11 cellular contexts compared by ENCODE assay signal in genomic region chr20:19943021-19943659, GRCh38.
DNase-seq lines count a peak whose midpoint lies in the region; ATAC-seq and TF ChIP-seq lines count a peak whose summit lies in the region.
"Had no signal": no experiment of that assay in that cellular context is flagged by ENCODE, and none has a peak within 500 bp of the region (broad histone marks: within the 10 kb centered on the region; RNA-seq: fewer than 3 reads in every experiment).

No MANE protein-coding gene starts in this region.

- H3K4me3 ChIP-seq in heart left ventricle, result no peak overlapping the region

- H3K27me3 ChIP-seq in heart left ventricle, result no peaks in the 10 kb centered on the region

- 62 to 73% (median 69%) methylated on average over 9 of the region's 9 CpGs for WGBS in heart left ventricle, 4 donors

- H3K4me1 ChIP-seq in heart left ventricle, result peaks cover 12 to 100% (median 81%) of the 10 kb centered on the region in 12 donors

- H3K27ac ChIP-seq in heart left ventricle, result peak overlapping the region in 11 of 12 donors; percentile 13 to 82 (median 58)

- no peaks in the 10 kb centered on the region for H3K9me3 ChIP-seq in heart left ventricle

- TF ChIP-seq CTCF in CD14-positive monocyte (IDR thresholded peaks at IDR 0.05) (no peak), heart left ventricle (IDR thresholded peaks at IDR 0.05) (no peak)

- peak overlapping the region; percentile 94 to 98 (median 97) for H3K27ac Mint-ChIP-seq in CD14-positive monocyte
- H3K27ac Mint-ChIP-seq in stimulated activated naive CD8-positive, alpha-beta T cell treated with anti-CD3 and anti-CD28 coated beads, Interleukin-15, amount 100 ng/mL, for 72 hours, result no peak overlapping the region
- H3K27ac Mint-ChIP-seq: activated B cell treated with CpG ODN at 0.5 μM for 24 hours had no signal

- no peak for TF ChIP-seq POLR2A in heart left ventricle (IDR thresholded peaks at IDR 0.05)

- H3K36me3 Mint-ChIP-seq in CD14-positive monocyte, result peaks cover 61 to 78% of the 10 kb centered on the region in 2 donors

- DNase-seq in CD14-positive monocyte (ENCODE audit: low spot score) (peak; percentile 72), SKM-1 treated with dmso at 0.1 percent for 144 hours (lab: John Stamatoyannopoulos, UW; ENCODE audit: unreplicated experiment) (peak; percentile 90), heart left ventricle (no peak), putamen (ENCODE audit: low spot score) (peak; percentile 63), NCI-H82 (lab: John Stamatoyannopoulos, UW) (no peak)
- DNase-seq in stimulated activated naive CD8-positive, alpha-beta T cell treated with anti-CD3 and anti-CD28 coated beads, Interleukin-15, amount 100 ng/mL, for 72 hours, result no peak
- DNase-seq in central memory CD4-positive, alpha-beta T cell, result no peak
- DNase-seq: activated B cell treated with CpG ODN at 0.5 μM for 24 hours; NCI-H1105; stimulated activated CD4-positive, alpha-beta T cell treated with anti-CD3 and anti-CD28 coated beads, Interleukin-1b, Interleukin-23, amount 100 ng/mL, for 48 hours had no signal

- H3K27me3 Mint-ChIP-seq in CD14-positive monocyte (ENCODE audit: low read depth in 3 of 3), result peaks cover 0 to 2% (median 2%) of the 10 kb centered on the region in 3 donors
- H3K27me3 Mint-ChIP-seq in stimulated activated naive CD8-positive, alpha-beta T cell treated with anti-CD3 and anti-CD28 coated beads, Interleukin-15, amount 100 ng/mL, for 72 hours, result peaks cover 68% of the 10 kb centered on the region

- H3K36me3 ChIP-seq in heart left ventricle, result peaks cover 0 to 58% (median 19%) of the 10 kb centered on the region in 9 donors

- ATAC-seq in heart left ventricle, result peak in 2 of 4 donors; percentile 8 to 14
- ATAC-seq in GM18909 (IDR thresholded peaks at IDR 0.05; ENCODE audit: poor library complexity, unreplicated experiment), result no peak
- no peak for ATAC-seq in stimulated activated naive CD8-positive, alpha-beta T cell treated with anti-CD3 and anti-CD28 coated beads, Interleukin-15, amount 100 ng/mL, for 72 hours

- peaks cover 73% of the 10 kb centered on the region for H3K4me1 Mint-ChIP-seq in CD14-positive monocyte
- peaks cover 2% of the 10 kb centered on the region for H3K4me1 Mint-ChIP-seq in stimulated activated naive CD8-positive, alpha-beta T cell treated with anti-CD3 and anti-CD28 coated beads, Interleukin-15, amount 100 ng/mL, for 72 hours

- peaks cover 0 to 5% (median 2%) of the 10 kb centered on the region in 7 donors for H3K9me3 Mint-ChIP-seq in CD14-positive monocyte
- no peaks in the 10 kb centered on the region for H3K9me3 Mint-ChIP-seq in stimulated activated naive CD8-positive, alpha-beta T cell treated with anti-CD3 and anti-CD28 coated beads, Interleukin-15, amount 100 ng/mL, for 72 hours
- H3K9me3 Mint-ChIP-seq: activated B cell treated with CpG ODN at 0.5 μM for 24 hours had no signal

- intact Hi-C loops in CD14-positive monocyte (cut with micrococcal nuclease) (no loop called here), heart left ventricle (cut with DNase I) (loop anchor here in 1 of 10 donors (5.0 kb wide), 1 partner anchor 34 kb away; no protein-coding TSS in a partner anchor)

- peak overlapping the region; percentile 70 to 75 for H3K4me3 Mint-ChIP-seq in CD14-positive monocyte
- H3K4me3 Mint-ChIP-seq in stimulated activated naive CD8-positive, alpha-beta T cell treated with anti-CD3 and anti-CD28 coated beads, Interleukin-15, amount 100 ng/mL, for 72 hours, result no peak overlapping the region
- H3K4me3 Mint-ChIP-seq: activated B cell treated with CpG ODN at 0.5 μM for 24 hours had no signal

Comparison
In these comparisons a context has a peak if more than half of its experiments do, and no peak if none do; other contexts are left out.
1. DNase-seq: peak in CD14-positive monocyte (single experiment), SKM-1 treated with dmso at 0.1 percent for 144 hours (single experiment) and putamen (single experiment); none in heart left ventricle (0 of 5), stimulated activated naive CD8-positive, alpha-beta T cell treated with anti-CD3 and anti-CD28 coated beads, Interleukin-15, amount 100 ng/mL, for 72 hours (0 of 2), central memory CD4-positive, alpha-beta T cell (single experiment) and NCI-H82 (single experiment).
2. H3K27ac Mint-ChIP-seq: peak in CD14-positive monocyte (7 of 7); none in stimulated activated naive CD8-positive, alpha-beta T cell treated with anti-CD3 and anti-CD28 coated beads, Interleukin-15, amount 100 ng/mL, for 72 hours (0 of 2).
3. H3K4me3 Mint-ChIP-seq: peak in CD14-positive monocyte (2 of 2); none in stimulated activated naive CD8-positive, alpha-beta T cell treated with anti-CD3 and anti-CD28 coated beads, Interleukin-15, amount 100 ng/mL, for 72 hours (0 of 2).